In the genomic region with DNA sequence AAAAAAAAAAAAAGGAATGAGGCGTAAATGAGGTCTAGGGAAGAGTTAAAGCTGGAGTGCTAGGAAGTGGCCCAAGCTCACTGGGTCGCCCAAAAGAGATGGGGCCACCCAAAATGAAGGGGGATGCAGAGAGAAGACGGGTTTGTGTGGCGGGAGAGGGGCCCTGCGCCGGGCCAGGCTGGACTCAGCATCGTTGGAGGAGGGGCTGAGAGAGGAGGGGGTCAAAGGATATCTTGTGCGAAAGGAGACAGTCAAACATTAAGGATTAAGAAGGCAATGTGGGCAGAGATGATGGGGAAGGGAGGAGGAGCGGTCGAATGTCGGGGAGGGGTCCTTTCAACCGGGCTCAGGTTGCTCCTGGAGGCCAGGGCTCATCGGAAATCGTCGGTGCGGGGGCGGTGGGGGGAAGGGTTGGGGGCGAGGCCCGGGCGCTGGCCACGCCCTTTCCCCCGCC, we compare ENCODE assay signal across 8 cellular contexts. TPM values are rescaled to one million over a fixed set of nuclear protein-coding genes. Genes with fewer than 3 reads are reported as not detected.
A peak's percentile ranks its signal among the peaks of the same experiment; 100 is the strongest.
DNase-seq lines count a peak whose midpoint lies in the region; ATAC-seq and TF ChIP-seq lines count a peak whose summit lies in the region.

No MANE protein-coding gene starts in this region.

- H3K27me3 ChIP-seq in brain microvascular endothelial cell (replicated peaks) = no peaks in the 10 kb centered on the region

- no peaks in the 10 kb centered on the region for H3K36me3 Mint-ChIP-seq in mesothelial cell of epicardium

- peak overlapping the region; percentile 68 for H3K4me3 Mint-ChIP-seq in mesothelial cell of epicardium

- H3K27ac Mint-ChIP-seq in mesothelial cell of epicardium = peak overlapping the region; percentile 95

- ATAC-seq in HG03025 (IDR thresholded peaks at IDR 0.05; ENCODE audit: low FRiP score, unreplicated experiment) = no peak

- H3K9me3 Mint-ChIP-seq in mesothelial cell of epicardium = no peaks in the 10 kb centered on the region

- H3K9me3 ChIP-seq in HEK293 (ENCODE audit: control insufficient read depth, insufficient read depth, low read depth, low read length) = no peaks in the 10 kb centered on the region

- POLR2A ChIA-PET in HEK293 (lab: Yijun Ruan, JAX) = interaction anchor here (0.6 to 1.9 kb wide), 2 partner anchors 18 to 35 kb away, joined by 3 to 10 read pairs; a partner anchor contains a TSS

- H3K4me1 Mint-ChIP-seq in mesothelial cell of epicardium = peaks cover 15% of the 10 kb centered on the region

- no peaks in the 10 kb centered on the region for H3K27me3 Mint-ChIP-seq in mesothelial cell of epicardium (ENCODE audit: low read depth)

- H3K27ac ChIP-seq in 22Rv1 (peak overlapping the region; percentile 63), HEK293 (ENCODE audit: extremely low read depth, low read depth, low read length) (peak overlapping the region; percentile 38; the same call in 1 of the 2 replicates), brain microvascular endothelial cell (peak overlapping the region; percentile 59)

- H3K4me1 ChIP-seq in HEK293 (ENCODE audit: control insufficient read depth, insufficient read depth, low read length) = no peaks in the 10 kb centered on the region

- DNase-seq in brain microvascular endothelial cell = no peak
- no peak for DNase-seq in mesothelial cell of epicardium (ENCODE audit: low spot score in 2 of 2, unreplicated experiment in 2 of 2)
- no peak for DNase-seq in SKM-1 treated with dmso at 0.1 percent for 144 hours (lab: John Stamatoyannopoulos, UW; ENCODE audit: unreplicated experiment)
- DNase-seq in NCI-H146 (lab: John Stamatoyannopoulos, UW) = no peak
- no peak for DNase-seq in islet precursor cell

- in situ Hi-C loops in brain microvascular endothelial cell (cut with HindIII; ENCODE audit: low pct_ligation_motif_present, low sequenced_read_pairs) = no loop called here

- H3K4me3 ChIP-seq in HEK293 (ENCODE audit: low read depth, low read length) (peak overlapping the region; percentile 40), brain microvascular endothelial cell (ENCODE audit: low read depth, low read length) (peak overlapping the region; percentile 57)

- H3K36me3 ChIP-seq in HEK293 (ENCODE audit: control insufficient read depth in 2 of 2, insufficient read depth in 1 of 2, low read length in 2 of 2) = peaks cover 8 to 13% of the 10 kb centered on the region in 2 experiments; a peak in 2 of 3 replicates
- H3K36me3 ChIP-seq in brain microvascular endothelial cell (replicated peaks) = no peaks in the 10 kb centered on the region

- CTCF ChIA-PET in HEK293 (lab: Yijun Ruan, JAX) = interaction anchor here (0.6 to 3.1 kb wide), 13 partner anchors 7 to 327 kb away, joined by 3 to 18 read pairs (median 4); a partner anchor contains a TSS

- TF ChIP-seq CTCF in 22Rv1 (IDR thresholded peaks at IDR 0.05) (no peak), HEK293 (tag by site-specific recombination; IDR thresholded peaks at IDR 0.05) (no peak), brain microvascular endothelial cell (IDR thresholded peaks at IDR 0.05; ENCODE audit: low read depth, low read length, missing control alignments) (no peak), mesothelial cell of epicardium (IDR thresholded peaks at IDR 0.05; ENCODE audit: unreplicated experiment) (no peak)

TF ChIP-seq in HEK293, 187 proteins besides CTCF, POLR2A, EP300 and RAD21 (continues in another document):
- TF ChIP-seq ZNF239 (tag by site-specific recombination; IDR thresholded peaks at IDR 0.05) = no peak
- no peak for TF ChIP-seq ZNF660 (tag by site-specific recombination; IDR thresholded peaks at IDR 0.05)
- TF ChIP-seq ZNF324 (tag by site-specific recombination; IDR thresholded peaks at IDR 0.05) = no peak
- TF ChIP-seq, protein P1, sequence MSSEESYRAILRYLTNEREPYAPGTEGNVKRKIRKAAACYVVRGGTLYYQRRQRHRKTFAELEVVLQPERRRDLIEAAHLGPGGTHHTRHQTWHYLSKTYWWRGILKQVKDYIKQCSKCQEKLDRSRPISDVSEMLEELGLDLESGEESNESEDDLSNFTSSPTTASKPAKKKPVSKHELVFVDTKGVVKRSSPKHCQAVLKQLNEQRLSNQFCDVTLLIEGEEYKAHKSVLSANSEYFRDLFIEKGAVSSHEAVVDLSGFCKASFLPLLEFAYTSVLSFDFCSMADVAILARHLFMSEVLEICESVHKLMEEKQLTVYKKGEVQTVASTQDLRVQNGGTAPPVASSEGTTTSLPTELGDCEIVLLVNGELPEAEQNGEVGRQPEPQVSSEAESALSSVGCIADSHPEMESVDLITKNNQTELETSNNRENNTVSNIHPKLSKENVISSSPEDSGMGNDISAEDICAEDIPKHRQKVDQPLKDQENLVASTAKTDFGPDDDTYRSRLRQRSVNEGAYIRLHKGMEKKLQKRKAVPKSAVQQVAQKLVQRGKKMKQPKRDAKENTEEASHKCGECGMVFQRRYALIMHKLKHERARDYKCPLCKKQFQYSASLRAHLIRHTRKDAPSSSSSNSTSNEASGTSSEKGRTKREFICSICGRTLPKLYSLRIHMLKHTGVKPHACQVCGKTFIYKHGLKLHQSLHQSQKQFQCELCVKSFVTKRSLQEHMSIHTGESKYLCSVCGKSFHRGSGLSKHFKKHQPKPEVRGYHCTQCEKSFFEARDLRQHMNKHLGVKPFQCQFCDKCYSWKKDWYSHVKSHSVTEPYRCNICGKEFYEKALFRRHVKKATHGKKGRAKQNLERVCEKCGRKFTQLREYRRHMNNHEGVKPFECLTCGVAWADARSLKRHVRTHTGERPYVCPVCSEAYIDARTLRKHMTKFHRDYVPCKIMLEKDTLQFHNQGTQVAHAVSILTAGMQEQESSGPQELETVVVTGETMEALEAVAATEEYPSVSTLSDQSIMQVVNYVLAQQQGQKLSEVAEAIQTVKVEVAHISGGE (tag by site-specific recombination; conservative IDR thresholded peaks at IDR 0.05; ENCODE audit: low read depth) = no peak; the same call in 1 of the 2 replicates
- peak; percentile 55; the same call in 1 of the 2 replicates for TF ChIP-seq BCL11B (tag by site-specific recombination; IDR thresholded peaks at IDR 0.05; ENCODE audit: low read depth)
- TF ChIP-seq, protein P2, sequence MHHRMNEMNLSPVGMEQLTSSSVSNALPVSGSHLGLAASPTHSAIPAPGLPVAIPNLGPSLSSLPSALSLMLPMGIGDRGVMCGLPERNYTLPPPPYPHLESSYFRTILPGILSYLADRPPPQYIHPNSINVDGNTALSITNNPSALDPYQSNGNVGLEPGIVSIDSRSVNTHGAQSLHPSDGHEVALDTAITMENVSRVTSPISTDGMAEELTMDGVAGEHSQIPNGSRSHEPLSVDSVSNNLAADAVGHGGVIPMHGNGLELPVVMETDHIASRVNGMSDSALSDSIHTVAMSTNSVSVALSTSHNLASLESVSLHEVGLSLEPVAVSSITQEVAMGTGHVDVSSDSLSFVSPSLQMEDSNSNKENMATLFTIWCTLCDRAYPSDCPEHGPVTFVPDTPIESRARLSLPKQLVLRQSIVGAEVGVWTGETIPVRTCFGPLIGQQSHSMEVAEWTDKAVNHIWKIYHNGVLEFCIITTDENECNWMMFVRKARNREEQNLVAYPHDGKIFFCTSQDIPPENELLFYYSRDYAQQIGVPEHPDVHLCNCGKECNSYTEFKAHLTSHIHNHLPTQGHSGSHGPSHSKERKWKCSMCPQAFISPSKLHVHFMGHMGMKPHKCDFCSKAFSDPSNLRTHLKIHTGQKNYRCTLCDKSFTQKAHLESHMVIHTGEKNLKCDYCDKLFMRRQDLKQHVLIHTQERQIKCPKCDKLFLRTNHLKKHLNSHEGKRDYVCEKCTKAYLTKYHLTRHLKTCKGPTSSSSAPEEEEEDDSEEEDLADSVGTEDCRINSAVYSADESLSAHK (tag by site-specific recombination; IDR thresholded peaks at IDR 0.05) = peak; percentile 19; the same call in 1 of the 2 replicates
- no peak for TF ChIP-seq SP2 (tag by site-specific recombination; IDR thresholded peaks at IDR 0.05)
- no peak for TF ChIP-seq ZNF354C (tag by site-specific recombination; IDR thresholded peaks at IDR 0.05; ENCODE audit: borderline replicate concordance, low read depth)
- no peak for TF ChIP-seq ZNF433 (tag by site-specific recombination; IDR thresholded peaks at IDR 0.05; ENCODE audit: low read depth)
- no peak for TF ChIP-seq ZNF830 (tag by site-specific recombination; IDR thresholded peaks at IDR 0.05; ENCODE audit: low read depth)
- TF ChIP-seq SALL2 (tag by site-specific recombination; IDR thresholded peaks at IDR 0.05; ENCODE audit: borderline replicate concordance) = no peak
- TF ChIP-seq, protein P3, sequence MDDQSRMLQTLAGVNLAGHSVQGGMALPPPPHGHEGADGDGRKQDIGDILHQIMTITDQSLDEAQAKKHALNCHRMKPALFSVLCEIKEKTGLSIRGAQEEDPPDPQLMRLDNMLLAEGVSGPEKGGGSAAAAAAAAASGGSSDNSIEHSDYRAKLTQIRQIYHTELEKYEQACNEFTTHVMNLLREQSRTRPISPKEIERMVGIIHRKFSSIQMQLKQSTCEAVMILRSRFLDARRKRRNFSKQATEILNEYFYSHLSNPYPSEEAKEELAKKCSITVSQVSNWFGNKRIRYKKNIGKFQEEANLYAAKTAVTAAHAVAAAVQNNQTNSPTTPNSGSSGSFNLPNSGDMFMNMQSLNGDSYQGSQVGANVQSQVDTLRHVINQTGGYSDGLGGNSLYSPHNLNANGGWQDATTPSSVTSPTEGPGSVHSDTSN (CRISPR knock-in tag; IDR thresholded peaks at IDR 0.05) = no peak
- TF ChIP-seq ZNF843 (tag by site-specific recombination; IDR thresholded peaks at IDR 0.05) = no peak
- TF ChIP-seq ZNF677 (tag by site-specific recombination; IDR thresholded peaks at IDR 0.05) = no peak
- TF ChIP-seq ZNF560 (tag by site-specific recombination; IDR thresholded peaks at IDR 0.05; ENCODE audit: borderline replicate concordance) = no peak
- no peak for TF ChIP-seq ZNF623 (tag by site-specific recombination; IDR thresholded peaks at IDR 0.05)
- TF ChIP-seq ZNF776 (tag by site-specific recombination; IDR thresholded peaks at IDR 0.05; ENCODE audit: borderline replicate concordance) = no peak
- TF ChIP-seq ZNF610 (tag by site-specific recombination; IDR thresholded peaks at IDR 0.05; ENCODE audit: borderline replicate concordance) = no peak; the same call in 1 of the 2 replicates

RNA-seq across cellular contexts. Expression of a gene that starts 0.8 kb away (rescaled TPM):
- total RNA-seq in mesothelial cell of epicardium = 71.4 to 78.0 TPM (median 76.4 TPM) in 3 replicates

RNA-seq across cellular contexts. Expression of a gene that starts 22.3 kb away (rescaled TPM):
- total RNA-seq in mesothelial cell of epicardium = 2.0 to 2.5 TPM (median 2.3 TPM) in 3 replicates

RNA-seq across cellular contexts. Expression of a gene that starts 34.5 kb away (rescaled TPM):
- 30.0 to 35.0 TPM (median 30.9 TPM) in 3 replicates for total RNA-seq in mesothelial cell of epicardium

RNA-seq across cellular contexts. Expression of a gene that starts 57.9 kb away (rescaled TPM):
- 62.8 to 66.2 TPM (median 64.4 TPM) in 3 replicates for total RNA-seq in mesothelial cell of epicardium

RNA-seq across cellular contexts. Expression of a gene that starts 58.1 kb away (rescaled TPM):
- 25.5 to 31.5 TPM (median 26.8 TPM) in 3 replicates for total RNA-seq in mesothelial cell of epicardium
